7 cellular contexts compared by ENCODE assay signal in the genomic region with DNA sequence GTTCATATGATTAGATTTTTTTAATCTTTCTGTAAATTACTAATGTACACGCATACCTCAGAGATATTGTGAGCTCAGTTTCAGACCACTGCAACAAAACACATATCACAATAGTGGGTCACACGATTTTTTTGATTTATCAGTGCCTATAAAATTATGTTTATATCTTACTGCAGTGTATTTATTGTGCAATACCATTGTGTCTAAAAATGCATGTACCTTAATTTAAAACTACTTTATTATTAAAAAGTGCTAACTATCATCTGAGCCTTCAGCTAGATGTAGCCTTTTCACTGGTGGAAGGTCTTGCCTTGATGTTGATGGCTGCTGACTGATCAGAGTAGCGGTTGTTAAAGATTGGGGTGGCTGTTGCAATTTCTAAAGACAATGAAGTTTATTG.
"Had no signal": no experiment of that assay in that cellular context is flagged by ENCODE, and none has a peak within 500 bp of the region (broad histone marks: within the 10 kb centered on the region; RNA-seq: fewer than 3 reads in every experiment).

No MANE protein-coding gene starts in this region.

- FAIRE-seq: GM12878, GM12891, GM12892, GM18507, GM19239 had no signal

- DNase-seq: GDM1, GF-D8 had no signal

- ATAC-seq: GM12878 had no signal

- H3K4me3 ChIP-seq: GM12878 had no signal
